In genomic region chr9:89797255-89797654, GRCh38 we compare ENCODE assay signal across 17 cellular contexts.
A peak's percentile ranks its signal among the peaks of the same experiment; 100 is the strongest.
DNase-seq lines count a peak whose midpoint lies in the region; ATAC-seq, FAIRE-seq and TF ChIP-seq lines count a peak whose summit lies in the region.
"Had no signal": no experiment of that assay in that cellular context is flagged by ENCODE, and none has a peak within 500 bp of the region (broad histone marks: within the 10 kb centered on the region; RNA-seq: fewer than 3 reads in every experiment).

No MANE protein-coding gene starts in this region.

- H3K23me2 ChIP-seq in H1 (ENCODE audit: low read depth, low read length), result no peaks in the 10 kb centered on the region

- no peak overlapping the region for H3K4me3 ChIP-seq in KMS-11 (IDR thresholded peaks at IDR 0.05; ENCODE audit: insufficient read depth, low read depth, low read length)
- H3K4me3 ChIP-seq in H1 (ENCODE audit: extremely low read depth in 1 of 4, insufficient read depth in 2 of 4, low read depth in 3 of 4, low read length in 4 of 4), result no peak overlapping the region
- H3K4me3 ChIP-seq: HAP-1 had no signal

- no peak overlapping the region for H3K56ac ChIP-seq in H1 (replicated peaks; ENCODE audit: insufficient read length, low read depth, low read length)

- no peak for TF ChIP-seq EP300 in H1 (IDR thresholded peaks at IDR 0.05; ENCODE audit: borderline replicate concordance in 1 of 2, low read depth in 2 of 2, low read length in 2 of 2)

- intact Hi-C loops in sciatic nerve (cut with DNase I), result no loop called here

- no peaks in the 10 kb centered on the region for H3K27me3 ChIP-seq in KMS-11 (ENCODE audit: insufficient read depth, low read depth)
- H3K27me3 ChIP-seq in H1 (replicated peaks in 1 of 4; ENCODE audit: control insufficient read depth in 3 of 4, extremely low read depth in 1 of 4, insufficient read depth in 3 of 4, low read length in 3 of 4), result no peaks in the 10 kb centered on the region

- no peak for TF ChIP-seq POLR2A in H1 (IDR thresholded peaks at IDR 0.05; ENCODE audit: control extremely low read depth in 1 of 2, low read depth in 2 of 2, low read length in 2 of 2)

- H3K14ac ChIP-seq in H1 (ENCODE audit: insufficient read length), result no peak overlapping the region

- no peaks in the 10 kb centered on the region for H3K9me3 Mint-ChIP-seq in activated T-helper 17 cell treated with anti-CD3 and anti-CD28 coated beads, Interleukin-2, amount 50 U/mL, for 72 hours
- H3K9me3 Mint-ChIP-seq: CD4-positive, alpha-beta memory T cell had no signal

- H3K23ac ChIP-seq in H1 (ENCODE audit: insufficient read length), result no peak overlapping the region

- H4K5ac ChIP-seq in H1 (ENCODE audit: insufficient read length, low read depth, low read length), result no peak overlapping the region

- H3K9ac ChIP-seq in KMS-11, result no peak overlapping the region
- no peak overlapping the region for H3K9ac ChIP-seq in H1 (replicated peaks in 1 of 4; ENCODE audit: extremely low read depth in 1 of 4, low read depth in 3 of 4, low read length in 3 of 4)

- DNase-seq in H1 (ENCODE audit: low read depth in 1 of 2, low spot score in 2 of 2) (no peak), mesenteric fat pad (ENCODE audit: low spot score) (peak; percentile 72), sciatic nerve (ENCODE audit: low spot score) (peak; percentile 36), globus pallidus (ENCODE audit: low spot score) (no peak)
- DNase-seq: C1 segment of cervical spinal cord; CD4-positive, alpha-beta memory T cell; EL; GOT3 had no signal

- no peak overlapping the region for H3K4me3 Mint-ChIP-seq in activated T-helper 17 cell treated with anti-CD3 and anti-CD28 coated beads, Interleukin-2, amount 50 U/mL, for 72 hours
- H3K4me3 Mint-ChIP-seq: B cell; CD4-positive, alpha-beta memory T cell had no signal

- H4K20me1 ChIP-seq in KMS-11 (ENCODE audit: insufficient read depth), result no peaks in the 10 kb centered on the region
- no peaks in the 10 kb centered on the region for H4K20me1 ChIP-seq in H1 (replicated peaks in 1 of 2; ENCODE audit: control insufficient read depth in 1 of 2, insufficient read depth in 2 of 2, low read length in 2 of 2)

- H4K91ac ChIP-seq in H1 (replicated peaks; ENCODE audit: insufficient read length, low read length), result no peak overlapping the region

- ATAC-seq in sciatic nerve (no peak), HG02588 (IDR thresholded peaks at IDR 0.05; ENCODE audit: unreplicated experiment) (no peak)
- ATAC-seq in activated T-helper 17 cell treated with anti-CD3 and anti-CD28 coated beads, Interleukin-2, amount 50 U/mL, for 72 hours (replicated peaks), result no peak
- ATAC-seq: HepG2 had no signal

- H3K27me3 Mint-ChIP-seq in activated T-helper 17 cell treated with anti-CD3 and anti-CD28 coated beads, Interleukin-2, amount 50 U/mL, for 72 hours, result no peaks in the 10 kb centered on the region
- H3K27me3 Mint-ChIP-seq: CD4-positive, alpha-beta memory T cell had no signal

- no peaks in the 10 kb centered on the region for H3K9me3 ChIP-seq in H1 (ENCODE audit: insufficient read depth in 2 of 2, low read depth in 1 of 2, low read length in 1 of 2)
- H3K9me3 ChIP-seq: HAP-1 had no signal

- no peak overlapping the region for H3K18ac ChIP-seq in H1 (ENCODE audit: extremely low read depth, low read length)

- peaks cover 65% of the 10 kb centered on the region for H3K4me1 ChIP-seq in KMS-11 (ENCODE audit: low read depth, poor library complexity, severe bottlenecking)
- no peaks in the 10 kb centered on the region for H3K4me1 ChIP-seq in H1 (replicated peaks in 1 of 4; ENCODE audit: control insufficient read depth in 3 of 4, insufficient read depth in 4 of 4, low read length in 3 of 4)
- H3K4me1 ChIP-seq: HAP-1 had no signal

- H3K27ac Mint-ChIP-seq in activated T-helper 17 cell treated with anti-CD3 and anti-CD28 coated beads, Interleukin-2, amount 50 U/mL, for 72 hours, result no peak overlapping the region
- H3K27ac Mint-ChIP-seq: B cell; CD4-positive, alpha-beta memory T cell had no signal

- POLR2A ChIA-PET in H1 (lab: Charles Lee; ENCODE audit: partially characterized antibody), result no interaction called here

- H3K79me1 ChIP-seq in H1 (ENCODE audit: low read depth, low read length), result no peaks in the 10 kb centered on the region

- H3K27ac ChIP-seq in KMS-11 (0 out of 2 replicates have a peak overlapping the region, but pooled peaks have one; percentile 57), H1 (ENCODE audit: low read depth, low read length) (no peak overlapping the region)

- H2BK12ac ChIP-seq in H1 (ENCODE audit: low read depth, low read length), result no peak overlapping the region

- H4K8ac ChIP-seq in H1 (ENCODE audit: extremely low read depth, insufficient read depth, low read length), result no peak overlapping the region

- H2BK5ac ChIP-seq in H1 (ENCODE audit: low read depth, low read length), result peak overlapping the region; percentile 24; the same call in 1 of the 2 replicates

- no peaks in the 10 kb centered on the region for H3K79me2 ChIP-seq in KMS-11 (ENCODE audit: insufficient read depth, low read depth)
- H3K79me2 ChIP-seq in H1 (ENCODE audit: control insufficient read depth in 1 of 2, insufficient read depth in 2 of 2, low read length in 2 of 2), result no peaks in the 10 kb centered on the region

- no peaks in the 10 kb centered on the region for H3K36me3 ChIP-seq in KMS-11 (ENCODE audit: insufficient read depth)
- H3K36me3 ChIP-seq in H1 (ENCODE audit: control insufficient read depth in 2 of 4, insufficient read depth in 4 of 4, low read length in 3 of 4), result no peaks in the 10 kb centered on the region
- H3K36me3 ChIP-seq: HAP-1 had no signal

- no peak overlapping the region for H3K4ac ChIP-seq in H1 (replicated peaks; ENCODE audit: insufficient read length, low read depth, low read length)

- WGBS in H1 (ENCODE audit: extremely low coverage in 1 of 2, insufficient coverage in 1 of 2, insufficient read length in 1 of 2, insufficient replicate concordance in 2 of 2, low coverage in 1 of 2, low lambda C conversion rate in 2 of 2, missing lambda C conversion rate in 1 of 2), 2 experiments, result 84% methylated on average over 11 of the region's 11 CpGs; no CpG with 5 or more reads in 1 of the 2 experiments

- FAIRE-seq in H1 (lab: Jason Lieb, UNC), result no peak
- FAIRE-seq: A204.1, G401.6, GM19239, HepG2 had no signal

- CTCF ChIA-PET in H1 (lab: Charles Lee; ENCODE audit: partially characterized antibody), result interaction anchor here (1.0 to 1.2 kb wide), 3 partner anchors 38 to 346 kb away, joined by 3 read pairs; no protein-coding TSS in a partner anchor

- H2BK15ac ChIP-seq in H1 (ENCODE audit: low read length), result no peak overlapping the region

- no peak overlapping the region for H2BK20ac ChIP-seq in H1 (ENCODE audit: low read length)

- no peak overlapping the region for H2AK5ac ChIP-seq in H1 (ENCODE audit: low read depth, low read length)

- no peak for TF ChIP-seq RAD21 in H1 (IDR thresholded peaks at IDR 0.05 in 1 of 2, conservative IDR thresholded peaks at IDR 0.05 in 1 of 2; ENCODE audit: low read depth in 2 of 2, low read length in 2 of 2)

- TF ChIP-seq CTCF in KMS-11 (conservative IDR thresholded peaks at IDR 0.05; ENCODE audit: low read depth, low read length) (no peak), H1 (IDR thresholded peaks at IDR 0.05; ENCODE audit: control extremely low read depth in 1 of 3, insufficient read depth in 1 of 3, low read depth in 1 of 3, low read length in 3 of 3) (no peak)

- H2AFZ ChIP-seq in KMS-11 (ENCODE audit: low read depth) (no peak overlapping the region), H1 (ENCODE audit: low read length) (no peak overlapping the region)

- H3K4me2 ChIP-seq in KMS-11 (no peak overlapping the region; the same call in 1 of the 2 replicates), H1 (ENCODE audit: insufficient read depth in 1 of 2, low read depth in 2 of 2, low read length in 2 of 2) (no peak overlapping the region)

- H3K4me1 Mint-ChIP-seq in activated T-helper 17 cell treated with anti-CD3 and anti-CD28 coated beads, Interleukin-2, amount 50 U/mL, for 72 hours, result no peaks in the 10 kb centered on the region
- H3K4me1 Mint-ChIP-seq: B cell had no signal

- no peak overlapping the region for H2BK120ac ChIP-seq in H1 (replicated peaks; ENCODE audit: low read depth, low read length)

- no peaks in the 10 kb centered on the region for H3K36me3 Mint-ChIP-seq in activated T-helper 17 cell treated with anti-CD3 and anti-CD28 coated beads, Interleukin-2, amount 50 U/mL, for 72 hours (ENCODE audit: low read depth)
- H3K36me3 Mint-ChIP-seq: CD4-positive, alpha-beta memory T cell had no signal

TF ChIP-seq in H1, 55 proteins besides CTCF, POLR2A, EP300 and RAD21:
- TF ChIP-seq FOSL1 (IDR thresholded peaks at IDR 0.05; ENCODE audit: insufficient read depth, low read depth, low read length) (no peak), CTBP2 (IDR thresholded peaks at IDR 0.05; ENCODE audit: borderline replicate concordance, insufficient read depth, insufficient read length, low read length) (no peak)

Comparison
In these comparisons a context has a peak if more than half of its experiments do, and no peak if none do; other contexts are left out.
1. DNase-seq: peak in mesenteric fat pad (single experiment) and sciatic nerve (single experiment); none in H1 (0 of 2) and globus pallidus (single experiment).